Comparison of ENCODE assay signal across 10 cellular contexts in genomic region chr13:29497137-29497654, GRCh38.
DNase-seq lines count a peak whose midpoint lies in the region; ATAC-seq and TF ChIP-seq lines count a peak whose summit lies in the region.
"Had no signal": no experiment of that assay in that cellular context is flagged by ENCODE, and none has a peak within 500 bp of the region (broad histone marks: within the 10 kb centered on the region; RNA-seq: fewer than 3 reads in every experiment).

No MANE protein-coding gene starts in this region.

- no peak overlapping the region for H2BK20ac ChIP-seq in H9 (ENCODE audit: low read depth, low read length, poor library complexity, severe bottlenecking)

- no peak overlapping the region for H4K5ac ChIP-seq in H9 (ENCODE audit: insufficient read length, low read depth, low read length)

- no peak overlapping the region for H3K56ac ChIP-seq in H9 (ENCODE audit: insufficient read length, low read depth, low read length)

- no peak overlapping the region for H3K18ac ChIP-seq in H9 (ENCODE audit: insufficient read length, low read depth, low read length)

- H4K20me1 ChIP-seq in SK-N-SH (ENCODE audit: insufficient read depth) (no peaks in the 10 kb centered on the region), H9 (ENCODE audit: control insufficient read depth, insufficient read depth, insufficient read length) (no peaks in the 10 kb centered on the region)

- H3F3A ChIP-seq in SK-N-SH (replicated peaks; ENCODE audit: insufficient read depth), result no peaks in the 10 kb centered on the region

- DNase-seq in H7, result peak; percentile 72
- no peak for DNase-seq in chondrocyte (ENCODE audit: low spot score)
- DNase-seq in islet precursor cell, result peak; percentile 70
- peak; percentile 87 for DNase-seq in retina
- DNase-seq in SK-N-SH, result no peak
- DNase-seq in posterior vena cava (ENCODE audit: low spot score), result no peak
- DNase-seq in H9, result no peak
- DNase-seq in foreskin keratinocyte, result no peak

- no peak overlapping the region for H2BK12ac ChIP-seq in H9 (ENCODE audit: insufficient read length, low read depth, low read length)

- POLR2A ChIA-PET in SK-N-SH (lab: Yijun Ruan, JAX), result no interaction called here

- H2BK120ac ChIP-seq in H9 (ENCODE audit: low read depth, low read length, poor library complexity, severe bottlenecking), result no peak overlapping the region

- H3K79me1 ChIP-seq in H9 (ENCODE audit: insufficient read depth, low read depth, low read length, poor library complexity, severe bottlenecking), result no peaks in the 10 kb centered on the region

- intact Hi-C loops in posterior vena cava (cut with DNase I), result no loop called here

- H3K36me3 ChIP-seq in H7 (replicated peaks; ENCODE audit: control insufficient read depth, insufficient read depth, low read length), result no peaks in the 10 kb centered on the region
- no peaks in the 10 kb centered on the region for H3K36me3 ChIP-seq in SK-N-SH (replicated peaks in 1 of 2; ENCODE audit: control insufficient read depth in 1 of 2, insufficient read depth in 2 of 2, low read length in 1 of 2)

- H3K4me3 Mint-ChIP-seq in chondrocyte (ENCODE audit: unreplicated experiment) (peak overlapping the region; percentile 48), H9 (no peak overlapping the region)

- H3K4ac ChIP-seq in H9 (ENCODE audit: low read depth, low read length), result no peak overlapping the region

- H3K4me2 ChIP-seq in SK-N-SH, result no peak overlapping the region
- H3K4me2 ChIP-seq in H9 (ENCODE audit: insufficient read depth, insufficient read length, low read length), result no peak overlapping the region

- WGBS in SK-N-SH (ENCODE audit: low lambda C conversion rate), result 66% methylated on average over 8 of the region's 15 CpGs
- no CpG with 5 or more reads among the region's 15 CpGs for WGBS in H9 (ENCODE audit: extremely low coverage, insufficient read length, low lambda C conversion rate)

- TF ChIP-seq RAD21 in SK-N-SH (IDR thresholded peaks at IDR 0.05; ENCODE audit: low read length), result no peak

- H3T11ph ChIP-seq in H9 (ENCODE audit: low read length), result no peak overlapping the region

- peaks cover 8% of the 10 kb centered on the region for H3K27me3 Mint-ChIP-seq in chondrocyte (ENCODE audit: low read depth)
- peaks cover 7% of the 10 kb centered on the region for H3K27me3 Mint-ChIP-seq in H9 (ENCODE audit: low read depth)

- no peak for ATAC-seq in foreskin keratinocyte

- no peak overlapping the region for H2BK5ac ChIP-seq in H9 (ENCODE audit: insufficient read length, low read length)

- H4K8ac ChIP-seq in H9 (replicated peaks; ENCODE audit: insufficient read length, low read depth, low read length), result no peak overlapping the region

- no peaks in the 10 kb centered on the region for H3K79me2 ChIP-seq in SK-N-SH (ENCODE audit: insufficient read depth)
- no peaks in the 10 kb centered on the region for H3K79me2 ChIP-seq in H9 (ENCODE audit: insufficient read depth, low read length)

- peak overlapping the region; percentile 71 for H3K27ac Mint-ChIP-seq in chondrocyte (ENCODE audit: unreplicated experiment)
- peak overlapping the region in 1 of 3 experiments; percentile 15; a peak in 1 of 7 replicates for H3K27ac Mint-ChIP-seq in H9

- no peak overlapping the region for H3K4me3 ChIP-seq in H7 (ENCODE audit: insufficient read depth, low read depth, low read length)
- H3K4me3 ChIP-seq in SK-N-SH (ENCODE audit: low read depth in 2 of 2, low read length in 1 of 2), result no peak overlapping the region
- H3K4me3 ChIP-seq: esophagus muscularis mucosa had no signal

- no peaks in the 10 kb centered on the region for H3K9me2 ChIP-seq in SK-N-SH

- no peak overlapping the region for H2BK15ac ChIP-seq in H9 (ENCODE audit: low read depth, low read length)

- no peaks in the 10 kb centered on the region for H3K9me3 Mint-ChIP-seq in chondrocyte (ENCODE audit: low read depth)
- H3K9me3 Mint-ChIP-seq in H9, result no peaks in the 10 kb centered on the region

- no peak overlapping the region for H3K9ac ChIP-seq in SK-N-SH
- H3K9ac ChIP-seq in H9 (ENCODE audit: extremely low read depth, insufficient read length, low read length), result no peak overlapping the region

- H2AFZ ChIP-seq in SK-N-SH (ENCODE audit: low read depth), result no peak overlapping the region
- H2AFZ ChIP-seq in H9 (ENCODE audit: low read length), result no peak overlapping the region

- no peaks in the 10 kb centered on the region for H3K27me3 ChIP-seq in H7 (ENCODE audit: control insufficient read depth, insufficient read depth, low read length)
- no peaks in the 10 kb centered on the region; the same call in 1 of the 2 replicates for H3K27me3 ChIP-seq in SK-N-SH (ENCODE audit: insufficient read depth)
- no peaks in the 10 kb centered on the region; the same call in 1 of the 2 replicates for H3K27me3 ChIP-seq in H9 (ENCODE audit: insufficient read depth, low read length)
- H3K27me3 ChIP-seq in foreskin keratinocyte, result peaks cover 30% of the 10 kb centered on the region
- H3K27me3 ChIP-seq: esophagus muscularis mucosa had no signal

- TF ChIP-seq CTCF in chondrocyte (IDR thresholded peaks at IDR 0.05), result peak; percentile 18
- TF ChIP-seq CTCF in SK-N-SH (IDR thresholded peaks at IDR 0.05), result no peak
- TF ChIP-seq CTCF in H9 (conservative IDR thresholded peaks at IDR 0.05), result no peak
- TF ChIP-seq CTCF in foreskin keratinocyte (conservative IDR thresholded peaks at IDR 0.05), result no peak

- H3K4me1 ChIP-seq in SK-N-SH (ENCODE audit: control insufficient read depth in 1 of 2, insufficient read depth in 2 of 2, low read depth in 1 of 2, low read length in 1 of 2) (peaks cover 0 to 12% of the 10 kb centered on the region in 2 experiments; a peak in 2 of 4 replicates), H9 (ENCODE audit: insufficient read depth, low read length) (peaks cover 3% of the 10 kb centered on the region; the same call in 1 of the 2 replicates), foreskin keratinocyte (no peaks in the 10 kb centered on the region)

- peaks cover 24% of the 10 kb centered on the region for H3K4me1 Mint-ChIP-seq in chondrocyte (ENCODE audit: low read depth)
- H3K4me1 Mint-ChIP-seq in H9, result peaks cover 23% of the 10 kb centered on the region in 2 experiments

- TF ChIP-seq EP300 in SK-N-SH (IDR thresholded peaks at IDR 0.05; ENCODE audit: borderline replicate concordance in 1 of 2, low read depth in 1 of 2, low read length in 1 of 2), result no peak

- no peak overlapping the region for H3K23ac ChIP-seq in H9 (ENCODE audit: insufficient read length, low read depth, low read length)

- no peak overlapping the region for H2AK5ac ChIP-seq in H9 (ENCODE audit: insufficient read length, low read length)

- no peak overlapping the region for H3K14ac ChIP-seq in H9 (ENCODE audit: insufficient read depth, low read length)

- H3K36me3 Mint-ChIP-seq in chondrocyte (ENCODE audit: low read depth), result no peaks in the 10 kb centered on the region
- no peaks in the 10 kb centered on the region for H3K36me3 Mint-ChIP-seq in H9 (ENCODE audit: insufficient read depth in 1 of 3, low read depth in 3 of 3)

- no peak overlapping the region for H4K91ac ChIP-seq in H9 (ENCODE audit: insufficient read length, low read depth, low read length)

- H3K27ac ChIP-seq in SK-N-SH (ENCODE audit: low read depth in 2 of 2, low read length in 1 of 2) (no peak overlapping the region), H9 (ENCODE audit: insufficient read length, low read depth, low read length) (no peak overlapping the region), foreskin keratinocyte (no peak overlapping the region)
- H3K27ac ChIP-seq: C4-2B had no signal

- no peaks in the 10 kb centered on the region for H3K9me3 ChIP-seq in SK-N-SH
- H3K9me3 ChIP-seq in H9 (ENCODE audit: control insufficient read depth, low read depth, low read length), result no peaks in the 10 kb centered on the region
- H3K9me3 ChIP-seq: esophagus muscularis mucosa had no signal

- CTCF ChIA-PET in SK-N-SH (lab: Yijun Ruan, JAX), result interaction anchor here (0.6 to 6.9 kb wide), 6 partner anchors 9 to 883 kb away, joined by 3 to 39 read pairs (median 3); no protein-coding TSS in a partner anchor

- H3K23me2 ChIP-seq in H9 (ENCODE audit: insufficient read length, low read depth, low read length, poor library complexity, severe bottlenecking), result no peaks in the 10 kb centered on the region

TF ChIP-seq in SK-N-SH, 30 proteins besides CTCF, POLR2A, EP300 and RAD21 (continues in another document):
- TF ChIP-seq MXI1 (IDR thresholded peaks at IDR 0.05; ENCODE audit: low read depth, low read length) (no peak), REST (IDR thresholded peaks at IDR 0.05; ENCODE audit: low read depth, low read length) (no peak), ELF1 (IDR thresholded peaks at IDR 0.05) (no peak), TCF12 (IDR thresholded peaks at IDR 0.05) (no peak), POLR2AphosphoS5 (IDR thresholded peaks at IDR 0.05; ENCODE audit: low read depth, low read length) (no peak), GATA2 (CRISPR knock-in tag; IDR thresholded peaks at IDR 0.05) (no peak), NRF1 (IDR thresholded peaks at IDR 0.05; ENCODE audit: low read depth, low read length) (no peak), SMC3 (IDR thresholded peaks at IDR 0.05; ENCODE audit: low read depth, low read length) (no peak), RXRA (IDR thresholded peaks at IDR 0.05; ENCODE audit: borderline replicate concordance, low read depth) (no peak), MEF2A (IDR thresholded peaks at IDR 0.05; ENCODE audit: borderline replicate concordance, low read depth) (no peak), FOSL2 (IDR thresholded peaks at IDR 0.05; ENCODE audit: borderline replicate concordance, low read depth) (no peak)

Comparison
In these comparisons a context has a peak if more than half of its experiments do, and no peak if none do; other contexts are left out.
1. DNase-seq: peak in H7 (single experiment), islet precursor cell (single experiment) and retina (single experiment); none in chondrocyte (single experiment), SK-N-SH (single experiment), posterior vena cava (single experiment), H9 (single experiment) and foreskin keratinocyte (0 of 2).